ENCODE assay signal across 19 cellular contexts in genomic region chr17:77840156-77840555, GRCh38.
DNase-seq lines count a peak whose midpoint lies in the region; ATAC-seq and TF ChIP-seq lines count a peak whose summit lies in the region.
"Had no signal": no experiment of that assay in that cellular context is flagged by ENCODE, and none has a peak within 500 bp of the region (broad histone marks: within the 10 kb centered on the region; RNA-seq: fewer than 3 reads in every experiment).

No MANE protein-coding gene starts in this region.

- peaks cover 8 to 11% of the 10 kb centered on the region in 2 donors for H3K27me3 Mint-ChIP-seq in natural killer cell treated with Interleukin-12 subunit alpha and Interleukin-12 subunit beta and Interleukin-15 and Interleukin-18, amount 100 ng/mL, for 72 hours
- H3K27me3 Mint-ChIP-seq in natural killer cell (ENCODE audit: low read depth in 2 of 2) (peaks cover 0 to 8% of the 10 kb centered on the region in 2 donors), nephron (ENCODE audit: low read depth) (peaks cover 8% of the 10 kb centered on the region), type B pancreatic cell (peaks cover 6% of the 10 kb centered on the region)

- peak; percentile 34 for DNase-seq in natural killer cell treated with Interleukin-12 subunit alpha and Interleukin-12 subunit beta and Interleukin-15 and Interleukin-18, amount 100 ng/mL, for 72 hours (ENCODE audit: low spot score)
- DNase-seq in natural killer cell (no peak), fibroblast of pulmonary artery (ENCODE audit: low read depth) (peak; percentile 50), mucosa of gallbladder (ENCODE audit: low spot score) (no peak), NCI-H82 (lab: John Stamatoyannopoulos, UW) (no peak), type B pancreatic cell (ENCODE audit: extremely low spot score, unreplicated experiment) (no peak)
- DNase-seq in stimulated activated CD4-positive, alpha-beta T cell treated with anti-CD3 and anti-CD28 coated beads, Interleukin-4, amount 100 ng/mL, for 1 hour, result no peak
- DNase-seq: activated CD8-positive, alpha-beta memory T cell treated with anti-CD3 and anti-CD28 coated beads for 24 hours; activated gamma-delta T cell treated with Interleukin-2 at 50 U/mL for 16 hours; CD8-positive, alpha-beta memory T cell; HFFc6; NCI-H1694 treated with DMSO at 0.1 percent for 48 hours; NCI-H446 treated with DMSO at 0.1 percent for 48 hours; stimulated activated CD4-positive, alpha-beta T cell treated with anti-CD3 and anti-CD28 coated beads, Interleukin-1b, Interleukin-23, amount 100 ng/mL, for 48 hours had no signal

- TF ChIP-seq CTCF in natural killer cell (IDR thresholded peaks at IDR 0.05) (no peak), fibroblast of pulmonary artery (IDR thresholded peaks at IDR 0.05; ENCODE audit: low read length, missing control alignments) (no peak), nephron (IDR thresholded peaks at IDR 0.05; ENCODE audit: unreplicated experiment in 3 of 3) (no peak), type B pancreatic cell (conservative IDR thresholded peaks at IDR 0.05) (no peak)

- intact Hi-C loops in natural killer cell (cut with micrococcal nuclease), result no loop called here

- no peak overlapping the region for H3K4me3 ChIP-seq in fibroblast of pulmonary artery (replicated peaks; ENCODE audit: low read depth, low read length)
- H3K4me3 ChIP-seq: cardiac muscle cell, gastroesophageal sphincter, GM12878 had no signal

- peaks cover 66 to 70% of the 10 kb centered on the region in 2 donors for H3K4me1 Mint-ChIP-seq in natural killer cell treated with Interleukin-12 subunit alpha and Interleukin-12 subunit beta and Interleukin-15 and Interleukin-18, amount 100 ng/mL, for 72 hours (ENCODE audit: low read depth in 2 of 2)
- H3K4me1 Mint-ChIP-seq in natural killer cell, result peaks cover 67 to 80% of the 10 kb centered on the region in 2 donors
- peaks cover 3% of the 10 kb centered on the region for H3K4me1 Mint-ChIP-seq in nephron
- peaks cover 22% of the 10 kb centered on the region for H3K4me1 Mint-ChIP-seq in type B pancreatic cell (ENCODE audit: unreplicated experiment)

- no peak overlapping the region for H3K4me3 Mint-ChIP-seq in natural killer cell treated with Interleukin-12 subunit alpha and Interleukin-12 subunit beta and Interleukin-15 and Interleukin-18, amount 100 ng/mL, for 72 hours
- H3K4me3 Mint-ChIP-seq in natural killer cell, result no peak overlapping the region
- H3K4me3 Mint-ChIP-seq in nephron, result no peak overlapping the region
- no peak overlapping the region for H3K4me3 Mint-ChIP-seq in type B pancreatic cell
- H3K4me3 Mint-ChIP-seq: CD8-positive, alpha-beta memory T cell; HFFc6 had no signal

- no peaks in the 10 kb centered on the region for H3K9me3 Mint-ChIP-seq in natural killer cell treated with Interleukin-12 subunit alpha and Interleukin-12 subunit beta and Interleukin-15 and Interleukin-18, amount 100 ng/mL, for 72 hours
- H3K9me3 Mint-ChIP-seq in natural killer cell, result no peaks in the 10 kb centered on the region
- H3K9me3 Mint-ChIP-seq in nephron, result no peaks in the 10 kb centered on the region
- H3K9me3 Mint-ChIP-seq in type B pancreatic cell, result no peaks in the 10 kb centered on the region
- H3K9me3 Mint-ChIP-seq: HFFc6 had no signal

- ATAC-seq in natural killer cell treated with Interleukin-12 subunit alpha and Interleukin-12 subunit beta and Interleukin-15 and Interleukin-18, amount 100 ng/mL, for 72 hours, result no peak
- no peak for ATAC-seq in natural killer cell
- ATAC-seq: gastroesophageal sphincter, GM12878, SK-N-SH treated with all-trans-retinoic acid at 6 μM for 48 hours had no signal

- H3K27ac Mint-ChIP-seq in natural killer cell treated with Interleukin-12 subunit alpha and Interleukin-12 subunit beta and Interleukin-15 and Interleukin-18, amount 100 ng/mL, for 72 hours, result no peak overlapping the region
- no peak overlapping the region for H3K27ac Mint-ChIP-seq in natural killer cell
- peak overlapping the region; percentile 0 to 44 (median 4) for H3K27ac Mint-ChIP-seq in nephron
- no peak overlapping the region for H3K27ac Mint-ChIP-seq in type B pancreatic cell
- H3K27ac Mint-ChIP-seq: HFFc6 had no signal

- peaks cover 5% of the 10 kb centered on the region for H3K36me3 Mint-ChIP-seq in natural killer cell treated with Interleukin-12 subunit alpha and Interleukin-12 subunit beta and Interleukin-15 and Interleukin-18, amount 100 ng/mL, for 72 hours
- H3K36me3 Mint-ChIP-seq in natural killer cell, result no peaks in the 10 kb centered on the region
- H3K36me3 Mint-ChIP-seq in nephron (ENCODE audit: low read depth), result no peaks in the 10 kb centered on the region
- H3K36me3 Mint-ChIP-seq in type B pancreatic cell, result no peaks in the 10 kb centered on the region

Comparison
In these comparisons a context has a peak if more than half of its experiments do, and no peak if none do; other contexts are left out.
1. DNase-seq: peak in natural killer cell treated with Interleukin-12 subunit alpha and Interleukin-12 subunit beta and Interleukin-15 and Interleukin-18, amount 100 ng/mL, for 72 hours (single experiment) and fibroblast of pulmonary artery (single experiment); none in natural killer cell (single experiment), stimulated activated CD4-positive, alpha-beta T cell treated with anti-CD3 and anti-CD28 coated beads, Interleukin-4, amount 100 ng/mL, for 1 hour (single experiment), mucosa of gallbladder (single experiment), NCI-H82 (single experiment) and type B pancreatic cell (single experiment).
2. H3K27ac Mint-ChIP-seq: peak in nephron (3 of 3); none in natural killer cell treated with Interleukin-12 subunit alpha and Interleukin-12 subunit beta and Interleukin-15 and Interleukin-18, amount 100 ng/mL, for 72 hours (0 of 2), natural killer cell (0 of 2) and type B pancreatic cell (single experiment).